ENCODE assay signal across 8 cellular contexts in the genomic region with DNA sequence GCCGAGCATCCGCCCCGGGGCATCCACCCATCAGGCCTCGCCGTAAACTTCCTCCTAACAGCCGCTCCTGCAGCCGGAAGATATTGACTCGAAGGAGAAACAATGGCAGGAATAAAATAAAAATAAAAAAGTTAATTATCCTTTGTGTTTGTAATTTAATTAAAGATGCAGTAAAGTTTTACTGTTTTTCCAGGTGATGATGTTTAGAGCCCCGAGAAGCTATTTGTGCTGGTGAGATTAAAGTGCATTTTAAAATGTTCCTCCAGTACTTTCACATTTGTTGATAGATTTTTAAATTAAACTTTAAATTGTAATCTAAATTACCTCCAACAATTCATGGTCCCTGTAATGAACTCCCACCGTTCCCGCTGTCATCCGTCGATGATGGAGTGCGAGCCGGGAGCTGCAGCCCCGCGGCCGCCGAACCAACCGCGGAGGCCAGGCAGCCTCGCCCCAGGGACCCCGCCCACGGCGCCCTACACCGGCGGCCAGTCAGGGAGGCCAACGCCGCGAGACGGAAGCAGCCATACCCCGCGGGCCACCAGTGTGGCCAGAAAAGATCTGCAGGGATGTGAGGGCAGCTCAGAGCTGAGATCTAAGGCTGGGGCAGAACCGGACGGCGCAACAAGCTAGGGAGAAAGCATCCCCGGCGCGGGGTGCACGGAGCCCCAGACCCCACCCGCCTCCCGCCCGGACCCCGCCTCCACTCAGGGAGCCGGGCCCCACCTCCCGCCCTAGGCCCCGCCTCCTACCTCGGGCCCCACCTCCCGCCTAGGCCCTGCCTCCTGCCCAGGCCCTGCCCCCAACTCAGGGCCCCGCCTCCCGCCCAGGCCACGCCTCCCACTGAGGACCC.
A peak's percentile ranks its signal among the peaks of the same experiment; 100 is the strongest.
DNase-seq lines count a peak whose midpoint lies in the region.

No MANE protein-coding gene starts in this region.

- peak overlapping the region; percentile 27 for H3K9ac ChIP-seq in mucosa of stomach (ENCODE audit: low read length)

- peak overlapping the region; percentile 63 for H3K4me3 ChIP-seq in mucosa of stomach (ENCODE audit: low read length)

- H3K4me1 ChIP-seq in mucosa of stomach (ENCODE audit: control insufficient read depth, insufficient read depth, low read length) = peaks cover 3% of the 10 kb centered on the region

- H3K36me3 ChIP-seq in mucosa of stomach (ENCODE audit: control insufficient read depth, insufficient read depth, low read length) = no peaks in the 10 kb centered on the region

- DNase-seq in DMS114 treated with DMSO at 0.1 percent for 48 hours (lab: John Stamatoyannopoulos, UW; ENCODE audit: unreplicated experiment) = peak; percentile 44
- peak; percentile 79 for DNase-seq in HCEC 1CT
- DNase-seq in NCI-H82 treated with DMSO at 0.1 percent for 48 hours (lab: John Stamatoyannopoulos, UW; ENCODE audit: unreplicated experiment) = peak; percentile 48
- DNase-seq in activated CD8-positive, alpha-beta memory T cell treated with anti-CD3 and anti-CD28 coated beads, Interleukin-2, amount 50 U/mL, for 1 hour (ENCODE audit: extremely low read depth) = peak; percentile 82
- peak; percentile 75 for DNase-seq in epidermal melanocyte (ENCODE audit: insufficient read length, low spot score)
- peak; percentile 70 for DNase-seq in stimulated activated CD8-positive, alpha-beta memory T cell treated with anti-CD3 and anti-CD28 coated beads, Interleukin-7, amount 100 ng/mL, for 24 hours (ENCODE audit: low read depth)
- DNase-seq in SHP77 (lab: John Stamatoyannopoulos, UW) = no peak

- no peaks in the 10 kb centered on the region for H3K9me3 ChIP-seq in mucosa of stomach (ENCODE audit: control insufficient read depth, low read length)

- H3K27me3 ChIP-seq in mucosa of stomach (ENCODE audit: control insufficient read depth, insufficient read depth, low read length) = no peaks in the 10 kb centered on the region

Comparison
In these comparisons a context has a peak if more than half of its experiments do, and no peak if none do; other contexts are left out.
1. DNase-seq: peak in DMS114 treated with DMSO at 0.1 percent for 48 hours (single experiment), HCEC 1CT (single experiment), NCI-H82 treated with DMSO at 0.1 percent for 48 hours (single experiment), activated CD8-positive, alpha-beta memory T cell treated with anti-CD3 and anti-CD28 coated beads, Interleukin-2, amount 50 U/mL, for 1 hour (single experiment), epidermal melanocyte (single experiment) and stimulated activated CD8-positive, alpha-beta memory T cell treated with anti-CD3 and anti-CD28 coated beads, Interleukin-7, amount 100 ng/mL, for 24 hours (single experiment); none in SHP77 (0 of 2).